In genomic region chr3:172098698-172099494, GRCh38 we compare ENCODE assay signal across 1 cellular context.
TF ChIP-seq lines count a peak whose summit lies in the region.

No MANE protein-coding gene starts in this region.

TF ChIP-seq in HepG2, 621 proteins besides CTCF, POLR2A, EP300 and RAD21 (continued from another document and continues in another):
- TF ChIP-seq ZNF256 (CRISPR knock-in tag; conservative IDR thresholded peaks at IDR 0.05) (no peak), TCF7 (IDR thresholded peaks at IDR 0.05; ENCODE audit: low read depth) (peak; percentile 55), ZGPAT (CRISPR knock-in tag; IDR thresholded peaks at IDR 0.05) (peak; percentile 72; the same call in 1 of the 2 replicates), SMYD3 (CRISPR knock-in tag; IDR thresholded peaks at IDR 0.05) (no peak), JUNB (CRISPR knock-in tag; IDR thresholded peaks at IDR 0.05; ENCODE audit: borderline replicate concordance) (no peak), ZFP91 (CRISPR knock-in tag; IDR thresholded peaks at IDR 0.05; ENCODE audit: borderline replicate concordance) (no peak; the same call in 1 of the 2 replicates), HNRNPK (IDR thresholded peaks at IDR 0.05; ENCODE audit: low read depth, low read length, poor library complexity, severe bottlenecking) (no peak), TMF1 (CRISPR knock-in tag; IDR thresholded peaks at IDR 0.05; ENCODE audit: low read depth) (no peak), RAD51 (IDR thresholded peaks at IDR 0.05; ENCODE audit: borderline replicate concordance) (no peak), ZNF772 (CRISPR knock-in tag; IDR thresholded peaks at IDR 0.05) (no peak), ZNF609 (CRISPR knock-in tag; IDR thresholded peaks at IDR 0.05; ENCODE audit: borderline replicate concordance) (peak; percentile 75; the same call in 1 of the 2 replicates), ZNF780A (CRISPR knock-in tag; IDR thresholded peaks at IDR 0.05) (no peak), ZBTB8A (CRISPR knock-in tag; IDR thresholded peaks at IDR 0.05; ENCODE audit: borderline replicate concordance, low read depth) (no peak), ZNF546 (CRISPR knock-in tag; conservative IDR thresholded peaks at IDR 0.05) (no peak), SMAD9 (CRISPR knock-in tag; IDR thresholded peaks at IDR 0.05) (no peak), ELF1 (CRISPR knock-in tag; IDR thresholded peaks at IDR 0.05) (peak; percentile 43; the same call in 1 of the 2 replicates), JARID2 (CRISPR knock-in tag; IDR thresholded peaks at IDR 0.05; ENCODE audit: insufficient replicate concordance) (no peak), ZNF678 (CRISPR knock-in tag; IDR thresholded peaks at IDR 0.05) (no peak), TAF15 (IDR thresholded peaks at IDR 0.05; ENCODE audit: low read depth, low read length, poor library complexity, severe bottlenecking) (no peak), ZNF792 (CRISPR knock-in tag; IDR thresholded peaks at IDR 0.05) (peak; percentile 60), ZNF263 (CRISPR knock-in tag; IDR thresholded peaks at IDR 0.05) (peak; percentile 57), SNRNP70 (IDR thresholded peaks at IDR 0.05; ENCODE audit: low read depth, low read length) (no peak), MATR3 (CRISPR knock-in tag; IDR thresholded peaks at IDR 0.05) (no peak), HDAC6 (IDR thresholded peaks at IDR 0.05; ENCODE audit: low read depth, low read length) (no peak), ZNF761 (CRISPR knock-in tag; conservative IDR thresholded peaks at IDR 0.05) (no peak), ZNF672 (CRISPR knock-in tag; IDR thresholded peaks at IDR 0.05) (no peak), ZBTB4 (CRISPR knock-in tag; IDR thresholded peaks at IDR 0.05; ENCODE audit: borderline replicate concordance) (no peak), ZMYM3 (CRISPR knock-in tag; IDR thresholded peaks at IDR 0.05) (no peak), ELF4 (CRISPR knock-in tag; IDR thresholded peaks at IDR 0.05; ENCODE audit: borderline replicate concordance) (no peak), ZSCAN21 (CRISPR knock-in tag; IDR thresholded peaks at IDR 0.05; ENCODE audit: borderline replicate concordance) (peak; percentile 56; the same call in 1 of the 2 replicates), AGO2 (optimal IDR thresholded peaks at IDR 0.05; ENCODE audit: low read depth, low read length) (peak; percentile 81), ZNF607 (CRISPR knock-in tag; IDR thresholded peaks at IDR 0.05; ENCODE audit: borderline replicate concordance) (no peak), HNF4A (CRISPR knock-in tag; IDR thresholded peaks at IDR 0.05) (peak; percentile 37), GABPB1 (CRISPR knock-in tag; IDR thresholded peaks at IDR 0.05) (peak; percentile 14; the same call in 1 of the 2 replicates), ZNF547 (CRISPR knock-in tag; IDR thresholded peaks at IDR 0.05) (no peak), GMEB2 (CRISPR knock-in tag; IDR thresholded peaks at IDR 0.05; ENCODE audit: low read depth) (no peak), ZNF773 (CRISPR knock-in tag; IDR thresholded peaks at IDR 0.05; ENCODE audit: borderline replicate concordance) (no peak), HCFC1 (IDR thresholded peaks at IDR 0.05; ENCODE audit: low read depth, low read length) (no peak), HOXD1 (CRISPR knock-in tag; IDR thresholded peaks at IDR 0.05) (0 out of 2 replicates have a peak, but pooled peaks have one; percentile 34), PHF5A (CRISPR knock-in tag; IDR thresholded peaks at IDR 0.05; ENCODE audit: low read depth, unreplicated experiment) (no peak), KDM4B (CRISPR knock-in tag; IDR thresholded peaks at IDR 0.05) (no peak), TSC22D2 (CRISPR knock-in tag; IDR thresholded peaks at IDR 0.05; ENCODE audit: borderline replicate concordance) (no peak), TBX2 (CRISPR knock-in tag; IDR thresholded peaks at IDR 0.05; ENCODE audit: borderline replicate concordance) (peak; percentile 72), RXRB (CRISPR knock-in tag; IDR thresholded peaks at IDR 0.05; ENCODE audit: borderline replicate concordance) (peak; percentile 45; the same call in 1 of the 2 replicates), ETV6 (CRISPR knock-in tag; conservative IDR thresholded peaks at IDR 0.05) (no peak), ZNF850 (CRISPR knock-in tag; conservative IDR thresholded peaks at IDR 0.05) (no peak), ZBTB46 (CRISPR knock-in tag; IDR thresholded peaks at IDR 0.05; ENCODE audit: borderline replicate concordance) (no peak), KLF6 (CRISPR knock-in tag; IDR thresholded peaks at IDR 0.05) (no peak), USF2 (IDR thresholded peaks at IDR 0.05; ENCODE audit: low read depth, low read length) (no peak), USF2 (CRISPR knock-in tag; IDR thresholded peaks at IDR 0.05; ENCODE audit: borderline replicate concordance) (no peak), EHMT2 (IDR thresholded peaks at IDR 0.05; ENCODE audit: borderline replicate concordance, low read depth, low read length) (0 out of 2 replicates have a peak, but pooled peaks have one; percentile 18), TBL1XR1 (IDR thresholded peaks at IDR 0.05; ENCODE audit: borderline replicate concordance, low read length, partially characterized antibody) (no peak), ZNF30 (CRISPR knock-in tag; IDR thresholded peaks at IDR 0.05) (no peak), ZKSCAN1 (IDR thresholded peaks at IDR 0.05; ENCODE audit: low read length) (no peak)
